In the genomic region with DNA sequence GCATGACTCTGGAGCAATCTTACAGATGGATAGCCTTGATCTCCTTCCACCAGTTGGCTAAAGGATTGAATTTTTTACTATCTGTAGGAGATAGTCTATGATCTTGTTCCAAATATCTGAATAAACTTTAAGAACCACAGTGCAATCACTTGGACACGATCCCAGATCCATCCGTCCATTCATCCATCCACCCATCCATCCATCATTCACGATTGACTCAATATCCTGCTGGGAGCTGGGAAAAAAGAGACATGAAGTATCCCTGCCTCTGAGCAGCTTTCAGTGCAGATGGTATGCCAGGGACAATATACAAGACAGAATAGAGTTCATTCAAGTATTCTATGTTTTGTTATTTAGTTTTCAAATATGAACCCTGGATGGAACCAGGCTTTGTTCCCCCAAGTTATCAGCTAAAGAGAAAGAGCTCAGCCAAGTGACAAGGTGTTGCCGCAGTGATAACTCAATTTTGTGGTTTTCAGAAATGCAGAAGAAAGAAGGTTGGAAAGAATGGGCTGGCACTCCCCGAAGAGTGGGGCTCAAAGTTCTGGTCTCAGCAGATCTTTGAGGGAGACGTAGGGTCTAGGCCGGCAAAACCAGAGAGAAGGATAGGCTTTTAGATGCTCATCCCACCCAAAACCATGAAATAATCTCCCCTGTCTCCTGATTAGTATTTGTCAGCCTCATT, we compare ENCODE assay signal across 1 cellular context.
TF ChIP-seq lines count a peak whose summit lies in the region.

No MANE protein-coding gene starts in this region.

TF ChIP-seq in HepG2, 621 proteins besides CTCF, POLR2A, EP300 and RAD21 (continued from another document):
- TF ChIP-seq, protein P1, sequence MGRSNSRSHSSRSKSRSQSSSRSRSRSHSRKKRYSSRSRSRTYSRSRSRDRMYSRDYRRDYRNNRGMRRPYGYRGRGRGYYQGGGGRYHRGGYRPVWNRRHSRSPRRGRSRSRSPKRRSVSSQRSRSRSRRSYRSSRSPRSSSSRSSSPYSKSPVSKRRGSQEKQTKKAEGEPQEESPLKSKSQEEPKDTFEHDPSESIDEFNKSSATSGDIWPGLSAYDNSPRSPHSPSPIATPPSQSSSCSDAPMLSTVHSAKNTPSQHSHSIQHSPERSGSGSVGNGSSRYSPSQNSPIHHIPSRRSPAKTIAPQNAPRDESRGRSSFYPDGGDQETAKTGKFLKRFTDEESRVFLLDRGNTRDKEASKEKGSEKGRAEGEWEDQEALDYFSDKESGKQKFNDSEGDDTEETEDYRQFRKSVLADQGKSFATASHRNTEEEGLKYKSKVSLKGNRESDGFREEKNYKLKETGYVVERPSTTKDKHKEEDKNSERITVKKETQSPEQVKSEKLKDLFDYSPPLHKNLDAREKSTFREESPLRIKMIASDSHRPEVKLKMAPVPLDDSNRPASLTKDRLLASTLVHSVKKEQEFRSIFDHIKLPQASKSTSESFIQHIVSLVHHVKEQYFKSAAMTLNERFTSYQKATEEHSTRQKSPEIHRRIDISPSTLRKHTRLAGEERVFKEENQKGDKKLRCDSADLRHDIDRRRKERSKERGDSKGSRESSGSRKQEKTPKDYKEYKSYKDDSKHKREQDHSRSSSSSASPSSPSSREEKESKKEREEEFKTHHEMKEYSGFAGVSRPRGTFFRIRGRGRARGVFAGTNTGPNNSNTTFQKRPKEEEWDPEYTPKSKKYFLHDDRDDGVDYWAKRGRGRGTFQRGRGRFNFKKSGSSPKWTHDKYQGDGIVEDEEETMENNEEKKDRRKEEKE (IDR thresholded peaks at IDR 0.05) = no peak
